2 cellular contexts compared by ENCODE assay signal in the genomic region with DNA sequence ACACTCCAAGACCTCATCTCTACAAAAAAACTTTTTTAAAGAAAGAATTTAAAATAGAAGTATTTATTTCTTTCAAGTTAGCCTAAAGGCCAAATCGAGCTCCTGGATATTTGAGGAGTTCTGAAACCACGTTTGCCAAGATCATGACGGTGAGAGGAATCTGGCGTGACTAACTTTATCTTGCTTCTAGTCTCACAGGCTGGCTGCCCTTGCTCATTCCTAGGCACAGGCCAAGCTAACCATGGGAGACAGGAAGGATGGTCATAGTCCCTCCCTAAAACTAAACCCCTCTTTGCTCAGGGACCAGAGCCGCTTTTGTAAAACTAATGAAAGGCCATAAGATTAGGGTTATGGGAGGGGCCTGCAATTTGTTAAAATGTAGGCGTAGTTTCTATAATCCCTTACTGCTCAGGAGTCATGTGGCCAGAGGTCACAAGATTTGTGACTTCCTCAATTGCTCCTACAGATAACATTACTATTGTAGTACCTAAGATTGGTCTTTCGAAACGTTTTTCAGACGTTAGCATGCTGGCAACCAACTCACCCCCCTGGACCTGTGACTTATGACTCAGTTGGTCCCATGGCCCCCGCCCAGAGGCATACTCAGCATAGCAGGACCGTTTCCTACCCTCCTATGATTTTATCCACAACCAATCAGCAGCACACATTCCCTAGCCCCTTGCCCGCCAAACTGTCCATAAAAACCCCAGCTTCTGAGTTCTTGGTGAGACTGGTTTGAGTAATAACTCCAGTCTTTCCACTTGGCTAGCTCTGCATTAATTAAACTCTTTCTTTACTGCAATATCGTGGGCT.
TF ChIP-seq lines count a peak whose summit lies in the region.

No MANE protein-coding gene starts in this region.

TF ChIP-seq in HepG2, 621 proteins besides CTCF, POLR2A, EP300 and RAD21:
- TF ChIP-seq ZNF451 (CRISPR knock-in tag; IDR thresholded peaks at IDR 0.05) = no peak
- TF ChIP-seq, protein P1, sequence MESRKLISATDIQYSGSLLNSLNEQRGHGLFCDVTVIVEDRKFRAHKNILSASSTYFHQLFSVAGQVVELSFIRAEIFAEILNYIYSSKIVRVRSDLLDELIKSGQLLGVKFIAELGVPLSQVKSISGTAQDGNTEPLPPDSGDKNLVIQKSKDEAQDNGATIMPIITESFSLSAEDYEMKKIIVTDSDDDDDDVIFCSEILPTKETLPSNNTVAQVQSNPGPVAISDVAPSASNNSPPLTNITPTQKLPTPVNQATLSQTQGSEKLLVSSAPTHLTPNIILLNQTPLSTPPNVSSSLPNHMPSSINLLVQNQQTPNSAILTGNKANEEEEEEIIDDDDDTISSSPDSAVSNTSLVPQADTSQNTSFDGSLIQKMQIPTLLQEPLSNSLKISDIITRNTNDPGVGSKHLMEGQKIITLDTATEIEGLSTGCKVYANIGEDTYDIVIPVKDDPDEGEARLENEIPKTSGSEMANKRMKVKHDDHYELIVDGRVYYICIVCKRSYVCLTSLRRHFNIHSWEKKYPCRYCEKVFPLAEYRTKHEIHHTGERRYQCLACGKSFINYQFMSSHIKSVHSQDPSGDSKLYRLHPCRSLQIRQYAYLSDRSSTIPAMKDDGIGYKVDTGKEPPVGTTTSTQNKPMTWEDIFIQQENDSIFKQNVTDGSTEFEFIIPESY (CRISPR knock-in tag; IDR thresholded peaks at IDR 0.05) = 0 out of 2 replicates have a peak, but pooled peaks have one; percentile 20
TF ChIP-seq in HepG2: peak in this region for 1.

TF ChIP-seq in K562, 482 proteins besides CTCF, POLR2A, EP300 and RAD21:
- TF ChIP-seq, protein P2, sequence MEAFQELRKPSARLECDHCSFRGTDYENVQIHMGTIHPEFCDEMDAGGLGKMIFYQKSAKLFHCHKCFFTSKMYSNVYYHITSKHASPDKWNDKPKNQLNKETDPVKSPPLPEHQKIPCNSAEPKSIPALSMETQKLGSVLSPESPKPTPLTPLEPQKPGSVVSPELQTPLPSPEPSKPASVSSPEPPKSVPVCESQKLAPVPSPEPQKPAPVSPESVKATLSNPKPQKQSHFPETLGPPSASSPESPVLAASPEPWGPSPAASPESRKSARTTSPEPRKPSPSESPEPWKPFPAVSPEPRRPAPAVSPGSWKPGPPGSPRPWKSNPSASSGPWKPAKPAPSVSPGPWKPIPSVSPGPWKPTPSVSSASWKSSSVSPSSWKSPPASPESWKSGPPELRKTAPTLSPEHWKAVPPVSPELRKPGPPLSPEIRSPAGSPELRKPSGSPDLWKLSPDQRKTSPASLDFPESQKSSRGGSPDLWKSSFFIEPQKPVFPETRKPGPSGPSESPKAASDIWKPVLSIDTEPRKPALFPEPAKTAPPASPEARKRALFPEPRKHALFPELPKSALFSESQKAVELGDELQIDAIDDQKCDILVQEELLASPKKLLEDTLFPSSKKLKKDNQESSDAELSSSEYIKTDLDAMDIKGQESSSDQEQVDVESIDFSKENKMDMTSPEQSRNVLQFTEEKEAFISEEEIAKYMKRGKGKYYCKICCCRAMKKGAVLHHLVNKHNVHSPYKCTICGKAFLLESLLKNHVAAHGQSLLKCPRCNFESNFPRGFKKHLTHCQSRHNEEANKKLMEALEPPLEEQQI (IDR thresholded peaks at IDR 0.05) = peak; percentile 83
- TF ChIP-seq ZNF280A (IDR thresholded peaks at IDR 0.05; ENCODE audit: low read depth, partially characterized antibody) (peak; percentile 88), ESRRB (CRISPR knock-in tag; IDR thresholded peaks at IDR 0.05; ENCODE audit: borderline replicate concordance) (no peak), ZBTB40 (IDR thresholded peaks at IDR 0.05) (no peak), ZBTB40 (CRISPR knock-in tag; IDR thresholded peaks at IDR 0.05) (peak; percentile 20; the same call in 1 of the 2 replicates), CBX1 (IDR thresholded peaks at IDR 0.05; ENCODE audit: low read depth) (peak; percentile 59), TSC22D4 (tag; IDR thresholded peaks at IDR 0.05) (no peak), USF1 (CRISPR knock-in tag; IDR thresholded peaks at IDR 0.05) (0 out of 2 replicates have a peak, but pooled peaks have one; percentile 32), TCF3 (CRISPR knock-in tag; IDR thresholded peaks at IDR 0.05) (no peak), CC2D1A (IDR thresholded peaks at IDR 0.05) (peak; percentile 50), CBX3 (IDR thresholded peaks at IDR 0.05; ENCODE audit: borderline replicate concordance in 1 of 2, low read length in 2 of 2) (peak in 1 of 2 experiments; percentile 91; a peak in 1 of 3 replicates), CBX5 (IDR thresholded peaks at IDR 0.05; ENCODE audit: borderline replicate concordance, low read depth) (0 out of 2 replicates have a peak, but pooled peaks have one; percentile 53), ATF3 (IDR thresholded peaks at IDR 0.05) (0 out of 2 replicates have a peak, but pooled peaks have one; percentile 18), ATF3 (CRISPR knock-in tag; conservative IDR thresholded peaks at IDR 0.05) (no peak), TRIM24 (IDR thresholded peaks at IDR 0.05) (peak; percentile 63 to 68; a peak in 3 of 4 replicates)
- TF ChIP-seq, protein P1 (CRISPR knock-in tag; IDR thresholded peaks at IDR 0.05) = peak; percentile 100
